14 cellular contexts compared by ENCODE assay signal in the genomic region with DNA sequence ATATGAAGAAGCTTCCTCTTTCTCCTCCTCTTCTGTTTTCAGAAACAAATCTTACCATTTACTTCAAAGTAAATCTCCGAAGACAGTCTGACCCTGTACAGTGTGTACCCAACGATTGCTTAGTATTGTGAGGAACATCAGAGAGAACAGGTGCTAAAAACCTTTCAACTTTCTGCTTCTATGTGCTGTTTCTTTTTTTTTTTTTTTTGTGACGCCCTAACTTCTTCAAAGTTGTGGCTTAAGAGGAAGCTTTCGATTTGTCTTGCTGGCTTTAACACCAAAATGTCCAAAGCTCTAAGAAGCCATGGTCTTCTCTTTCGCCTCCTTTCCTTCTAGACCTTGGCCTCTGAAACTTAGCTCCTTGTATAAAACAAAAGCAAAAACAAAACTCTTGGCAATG. TPM values are rescaled to one million over a fixed set of nuclear protein-coding genes. Genes with fewer than 3 reads are reported as not detected.
DNase-seq lines count a peak whose midpoint lies in the region; ATAC-seq lines count a peak whose summit lies in the region.
"Had no signal": no experiment of that assay in that cellular context is flagged by ENCODE, and none has a peak within 500 bp of the region (broad histone marks: within the 10 kb centered on the region; RNA-seq: fewer than 3 reads in every experiment).

No MANE protein-coding gene starts in this region.

- peak overlapping the region; percentile 85 for H3K27ac ChIP-seq in Karpas-422 (ENCODE audit: low read length)
- peak overlapping the region; percentile 79 for H3K27ac ChIP-seq in naive thymus-derived CD4-positive, alpha-beta T cell (ENCODE audit: low read depth, low read length)
- H3K27ac ChIP-seq: neural progenitor cell had no signal

- no peaks in the 10 kb centered on the region; the same call in 1 of the 2 replicates for H3K36me3 ChIP-seq in Karpas-422 (ENCODE audit: insufficient read depth, low read length)
- H3K36me3 ChIP-seq in naive thymus-derived CD4-positive, alpha-beta T cell (ENCODE audit: control insufficient read depth in 2 of 3, insufficient read depth in 3 of 3, low read length in 3 of 3), result no peaks in the 10 kb centered on the region
- H3K36me3 ChIP-seq: neural progenitor cell, thyroid gland had no signal

- intact Hi-C loops in naive thymus-derived CD4-positive, alpha-beta T cell (cut with micrococcal nuclease), result loop anchor here (1.0 to 5.0 kb wide), 9 partner anchors 18 to 531 kb away; a partner anchor contains a TSS
- intact Hi-C loops in head of caudate nucleus (cut with DNase I), result no loop called here

- peak overlapping the region; percentile 78; the same call in 1 of the 2 replicates for H2AFZ ChIP-seq in Karpas-422 (ENCODE audit: low read length)
- H2AFZ ChIP-seq: neural progenitor cell had no signal

- peak overlapping the region; percentile 78 to 100 (median 93) for H3K4me3 Mint-ChIP-seq in naive thymus-derived CD4-positive, alpha-beta T cell
- H3K4me3 Mint-ChIP-seq: endodermal cell, neural progenitor cell had no signal

- H3K27me3 ChIP-seq in Karpas-422 (ENCODE audit: low read length), result no peaks in the 10 kb centered on the region
- H3K27me3 ChIP-seq in naive thymus-derived CD4-positive, alpha-beta T cell (ENCODE audit: control insufficient read depth in 2 of 2, insufficient read depth in 2 of 2, low read length in 2 of 2), result no peaks in the 10 kb centered on the region
- H3K27me3 ChIP-seq: thyroid gland had no signal

- H3K9me3 Mint-ChIP-seq in activated naive CD4-positive, alpha-beta T cell treated with anti-CD3 and anti-CD28 coated beads, Interleukin-2, amount 50 U/mL, for 72 hours, result peaks cover 5 to 6% of the 10 kb centered on the region in 2 donors
- H3K9me3 Mint-ChIP-seq in naive thymus-derived CD4-positive, alpha-beta T cell, result peaks cover 0 to 5% (median 0%) of the 10 kb centered on the region in 11 donors
- H3K9me3 Mint-ChIP-seq: endodermal cell, neural progenitor cell had no signal

- no peaks in the 10 kb centered on the region for H3K9me2 ChIP-seq in Karpas-422 (replicated peaks; ENCODE audit: insufficient read depth, low read length)

- peaks cover 40 to 72% (median 61%) of the 10 kb centered on the region in 7 donors for H3K4me1 Mint-ChIP-seq in naive thymus-derived CD4-positive, alpha-beta T cell

- H3K27me3 Mint-ChIP-seq in naive thymus-derived CD4-positive, alpha-beta T cell, result peaks cover 0 to 4% (median 0%) of the 10 kb centered on the region in 5 donors

- CTCF ChIA-PET in naive thymus-derived CD4-positive, alpha-beta T cell (lab: Charles Lee), result interaction anchor here (0.7 to 2.7 kb wide), 12 partner anchors 8 to 523 kb away, joined by 3 to 18 read pairs (median 5); no protein-coding TSS in a partner anchor

- peaks cover 5% of the 10 kb centered on the region; the same call in 1 of the 2 replicates for H4K20me1 ChIP-seq in Karpas-422 (ENCODE audit: insufficient read depth, low read depth, low read length)

- POLR2A ChIA-PET in naive thymus-derived CD4-positive, alpha-beta T cell (lab: Charles Lee), result interaction anchor here (0.6 to 6.0 kb wide), 19 partner anchors 9 to 566 kb away, joined by 3 to 48 read pairs (median 5); a partner anchor contains a TSS

- peak; percentile 33 to 42 for ATAC-seq in activated naive CD4-positive, alpha-beta T cell treated with anti-CD3 and anti-CD28 coated beads, Interleukin-2, amount 50 U/mL, for 72 hours
- ATAC-seq in naive thymus-derived CD4-positive, alpha-beta T cell, result peak; percentile 70

- peak overlapping the region; percentile 69 for H3K9ac ChIP-seq in Karpas-422 (ENCODE audit: low read length)
- H3K9ac ChIP-seq: neural progenitor cell had no signal

- no peaks in the 10 kb centered on the region for H3K9me3 ChIP-seq in Karpas-422 (ENCODE audit: low read length)
- H3K9me3 ChIP-seq in naive thymus-derived CD4-positive, alpha-beta T cell (ENCODE audit: control insufficient read depth in 2 of 3, low read length in 3 of 3), result no peaks in the 10 kb centered on the region
- H3K9me3 ChIP-seq: thyroid gland had no signal

- H3K4me1 ChIP-seq in Karpas-422 (ENCODE audit: low read length), result peaks cover 60% of the 10 kb centered on the region
- peaks cover 31 to 36% of the 10 kb centered on the region in 2 donors for H3K4me1 ChIP-seq in naive thymus-derived CD4-positive, alpha-beta T cell (ENCODE audit: control insufficient read depth in 2 of 2, insufficient read depth in 2 of 2, low read length in 2 of 2)
- H3K4me1 ChIP-seq: neural progenitor cell had no signal

- DNase-seq in CD1c-positive myeloid dendritic cell (ENCODE audit: extremely low spot score) (peak; percentile 60), Karpas-422 (peak; percentile 76), head of caudate nucleus (no peak), NCI-H1694 treated with DMSO at 0.1 percent for 48 hours (lab: John Stamatoyannopoulos, UW) (no peak), H4 (ENCODE audit: low spot score) (no peak)
- no peak for DNase-seq in activated naive CD4-positive, alpha-beta T cell treated with anti-CD3 and anti-CD28 coated beads, Interleukin-2, amount 50 U/mL, for 72 hours (ENCODE audit: low spot score in 2 of 2)
- DNase-seq in naive thymus-derived CD4-positive, alpha-beta T cell, result peak in 7 of 9 donors; percentile 61 to 86 (median 74)
- DNase-seq in effector CD8-positive, alpha-beta T cell (lab: John Stamatoyannopoulos, UW), result no peak
- DNase-seq: activated effector memory CD4-positive, alpha-beta T cell treated with Interleukin-2 at 50 U/mL for 16 hours; endodermal cell; NCI-H446; stimulated activated CD4-positive, alpha-beta T cell treated with anti-CD3 and anti-CD28 coated beads, Interleukin-2, amount 100 ng/mL, for 48 hours; thyroid gland had no signal

- H3K36me3 Mint-ChIP-seq in activated naive CD4-positive, alpha-beta T cell treated with anti-CD3 and anti-CD28 coated beads, Interleukin-2, amount 50 U/mL, for 72 hours, result peaks cover 26 to 42% of the 10 kb centered on the region in 2 donors
- peaks cover 0 to 60% (median 12%) of the 10 kb centered on the region in 5 donors for H3K36me3 Mint-ChIP-seq in naive thymus-derived CD4-positive, alpha-beta T cell
- H3K36me3 Mint-ChIP-seq: neural progenitor cell had no signal

- H3K4me2 ChIP-seq in Karpas-422 (ENCODE audit: low read depth, low read length, poor library complexity, severe bottlenecking), result peak overlapping the region; percentile 94
- H3K4me2 ChIP-seq: neural progenitor cell had no signal

- peak overlapping the region; percentile 91 to 94 for H3K27ac Mint-ChIP-seq in activated naive CD4-positive, alpha-beta T cell treated with anti-CD3 and anti-CD28 coated beads, Interleukin-2, amount 50 U/mL, for 72 hours
- H3K27ac Mint-ChIP-seq in naive thymus-derived CD4-positive, alpha-beta T cell, result peak overlapping the region; percentile 93 to 99 (median 98)
- H3K27ac Mint-ChIP-seq: endodermal cell, neural progenitor cell had no signal

- peak overlapping the region; percentile 68 for H3K4me3 ChIP-seq in Karpas-422 (ENCODE audit: low read length)
- peak overlapping the region; percentile 81 for H3K4me3 ChIP-seq in naive thymus-derived CD4-positive, alpha-beta T cell (ENCODE audit: low read length)
- H3K4me3 ChIP-seq: neural progenitor cell, thyroid gland had no signal

- peaks cover 13% of the 10 kb centered on the region; the same call in 1 of the 2 replicates for H3K79me2 ChIP-seq in Karpas-422 (ENCODE audit: low read length)

RNA-seq across cellular contexts. Expression of a gene that starts 1.2 kb away (rescaled TPM):
- total RNA-seq in Karpas-422 (2014; rRNA removed; shearing (Covaris generic); ENCODE audit: low replicate concordance), result 17.9 and 19.6 TPM in 2 replicates
- 10 to 100 TPM; 11.0 to 26.9 TPM for total RNA-seq in activated naive CD4-positive, alpha-beta T cell treated with anti-CD3 and anti-CD28 coated beads, Interleukin-2, amount 50 U/mL, for 72 hours
- 100 to 1,000 TPM in 1 of 5 experiments, 10 to 100 TPM in 4; 19.3 to 129 (median 31.5) TPM for total RNA-seq in naive thymus-derived CD4-positive, alpha-beta T cell
- 10 to 100 TPM; 35.4 to 86.2 TPM for polyA plus RNA-seq in naive thymus-derived CD4-positive, alpha-beta T cell
- total RNA-seq in H4 (2014; rRNA removed; shearing (Covaris generic)), result not detected in 2 replicates
- total RNA-seq: endodermal cell had no signal

Comparison
In these comparisons a context has a peak if more than half of its experiments do, and no peak if none do; other contexts are left out.
1. DNase-seq: peak in CD1c-positive myeloid dendritic cell (single experiment), Karpas-422 (single experiment) and naive thymus-derived CD4-positive, alpha-beta T cell (7 of 9); none in activated naive CD4-positive, alpha-beta T cell treated with anti-CD3 and anti-CD28 coated beads, Interleukin-2, amount 50 U/mL, for 72 hours (0 of 2), effector CD8-positive, alpha-beta T cell (single experiment), head of caudate nucleus (0 of 42), NCI-H1694 treated with DMSO at 0.1 percent for 48 hours (single experiment) and H4 (single experiment).
2. RNA of a gene that starts 1.2 kb away (total RNA-seq): 19.3 to 129 TPM in naive thymus-derived CD4-positive, alpha-beta T cell, 11.0 to 26.9 TPM in activated naive CD4-positive, alpha-beta T cell treated with anti-CD3 and anti-CD28 coated beads, Interleukin-2, amount 50 U/mL, for 72 hours and 17.9 to 19.6 TPM in Karpas-422; not detected in H4; every median in the first group is over 10 times any median in the second.